In the genomic region with DNA sequence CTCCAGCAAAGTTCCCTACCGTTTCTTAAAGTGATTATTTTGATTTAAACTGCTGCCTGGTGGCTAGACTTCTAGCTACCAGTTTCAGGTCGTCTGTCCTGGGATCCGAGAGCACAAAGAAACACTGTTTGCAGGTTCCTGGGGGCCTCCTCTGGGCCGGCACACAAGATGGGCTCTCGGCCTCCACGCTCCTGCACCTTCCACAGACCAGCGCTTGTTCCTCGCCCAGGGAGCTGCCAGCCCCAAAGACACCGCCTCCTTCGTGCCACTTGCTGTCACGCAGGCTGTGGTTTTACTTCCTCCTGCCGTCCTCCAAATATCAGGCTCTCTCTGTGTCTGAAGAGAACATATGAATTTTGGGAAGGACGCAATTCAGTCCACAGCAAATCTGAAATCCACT, we compare ENCODE assay signal across 10 cellular contexts.
DNase-seq lines count a peak whose midpoint lies in the region; ATAC-seq and TF ChIP-seq lines count a peak whose summit lies in the region.
"Had no signal": no experiment of that assay in that cellular context is flagged by ENCODE, and none has a peak within 500 bp of the region (broad histone marks: within the 10 kb centered on the region; RNA-seq: fewer than 3 reads in every experiment).

No MANE protein-coding gene starts in this region.

- TF ChIP-seq EP300 in ovary (IDR thresholded peaks at IDR 0.05) = no peak

- no peaks in the 10 kb centered on the region for H4K20me1 ChIP-seq in BLaER1

- peak overlapping the region; percentile 24; the same call in 1 of the 2 replicates for H3K27ac ChIP-seq in BLaER1
- peak overlapping the region in 6 of 10 donors; percentile 17 to 51 (median 26) for H3K27ac ChIP-seq in heart right ventricle
- H3K27ac ChIP-seq in ovary = peak overlapping the region; percentile 8 to 77
- H3K27ac ChIP-seq: psoas muscle had no signal

- TF ChIP-seq CTCF in heart right ventricle (IDR thresholded peaks at IDR 0.05) = no peak
- TF ChIP-seq CTCF in ovary (IDR thresholded peaks at IDR 0.05) = no peak

- H3K4me1 ChIP-seq in BLaER1 = peaks cover 97% of the 10 kb centered on the region
- H3K4me1 ChIP-seq in heart right ventricle = peaks cover 0 to 14% (median 3%) of the 10 kb centered on the region in 9 donors
- peaks cover 15% of the 10 kb centered on the region for H3K4me1 ChIP-seq in ovary (ENCODE audit: insufficient read depth)
- H3K4me1 ChIP-seq: psoas muscle had no signal

- TF ChIP-seq POLR2A in ovary (IDR thresholded peaks at IDR 0.05) = no peak

- H3K36me3 ChIP-seq in BLaER1 (no peaks in the 10 kb centered on the region), heart right ventricle (no peaks in the 10 kb centered on the region), ovary (no peaks in the 10 kb centered on the region)

- H3K9me3 ChIP-seq in BLaER1 = no peaks in the 10 kb centered on the region
- no peaks in the 10 kb centered on the region for H3K9me3 ChIP-seq in heart right ventricle
- no peaks in the 10 kb centered on the region for H3K9me3 ChIP-seq in ovary
- H3K9me3 ChIP-seq: psoas muscle had no signal

- H3K9ac ChIP-seq in BLaER1 = peak overlapping the region; percentile 17; the same call in 1 of the 2 replicates

- peak overlapping the region; percentile 89 for H3K4me2 ChIP-seq in BLaER1

- peak in 5 of 8 donors; percentile 28 to 43 (median 38) for ATAC-seq in heart right ventricle
- ATAC-seq in GM19397 (IDR thresholded peaks at IDR 0.05; ENCODE audit: unreplicated experiment) = no peak
- ATAC-seq: psoas muscle had no signal

- H3K4me3 ChIP-seq in BLaER1 = peak overlapping the region; percentile 27; the same call in 1 of the 2 replicates
- no peak overlapping the region for H3K4me3 ChIP-seq in heart right ventricle
- H3K4me3 ChIP-seq in ovary = peak overlapping the region; percentile 5
- H3K4me3 ChIP-seq: psoas muscle had no signal

- intact Hi-C loops in heart right ventricle (cut with DNase I) (loop anchor here in 1 of 10 donors (10.0 kb wide), 1 partner anchor 101 kb away; no protein-coding TSS in a partner anchor), ovary (cut with DNase I) (loop anchor here in 2 of 4 donors (5.0 to 10.0 kb wide), 2 partner anchors 67 to 101 kb away; no protein-coding TSS in a partner anchor)

- DNase-seq in NOMO-1 treated with dmso at 0.1 percent for 144 hours (lab: John Stamatoyannopoulos, UW; ENCODE audit: unreplicated experiment) (peak; percentile 61), heart right ventricle (peak in 1 of 2 donors; percentile 34), ovary (peak in 1 of 5 donors; percentile 15), COR-L47 (lab: John Stamatoyannopoulos, UW) (no peak), GM03348 (ENCODE audit: low spot score) (no peak), NCI-H2081 treated with DMSO at 0.1 percent for 48 hours (lab: John Stamatoyannopoulos, UW) (no peak)
- DNase-seq: activated CD4-positive, alpha-beta memory T cell treated with anti-CD3 and anti-CD28 coated beads for 36 hours had no signal

- H3K27me3 ChIP-seq in BLaER1 (no peaks in the 10 kb centered on the region), heart right ventricle (peaks cover 0 to 15% (median 0%) of the 10 kb centered on the region in 7 donors), ovary (no peaks in the 10 kb centered on the region)

- 51 to 55% methylated on average over 13 of the region's 13 CpGs for WGBS in heart right ventricle, 2 donors
- 31 to 35% (median 33%) methylated on average over 13 of the region's 13 CpGs for WGBS in ovary, 3 donors

Comparison
In these comparisons a context has a peak if more than half of its experiments do, and no peak if none do; other contexts are left out.
1. H3K4me3 ChIP-seq: peak in BLaER1 (single experiment) and ovary (single experiment); none in heart right ventricle (0 of 10).
2. Peak in every context shown above with its lines, with median percentiles within 50 percentile points of each other: H3K27ac ChIP-seq.